In genomic region chr6:16671302-16672289, GRCh38 we compare ENCODE assay signal across 15 cellular contexts.
DNase-seq lines count a peak whose midpoint lies in the region; ATAC-seq and TF ChIP-seq lines count a peak whose summit lies in the region.
"Had no signal": no experiment of that assay in that cellular context is flagged by ENCODE, and none has a peak within 500 bp of the region (broad histone marks: within the 10 kb centered on the region; RNA-seq: fewer than 3 reads in every experiment).

No MANE protein-coding gene starts in this region.

- H2BK5ac ChIP-seq in IMR-90 (ENCODE audit: low read depth, low read length, poor library complexity, severe bottlenecking), result no peak overlapping the region

- no peak overlapping the region for H3K9ac ChIP-seq in IMR-90 (ENCODE audit: low read depth, low read length)
- H3K9ac ChIP-seq in liver (ENCODE audit: low read depth in 1 of 2, low read length in 2 of 2), result no peak overlapping the region
- H3K9ac ChIP-seq: BLaER1 had no signal

- no peak overlapping the region for H2AK9ac ChIP-seq in IMR-90 (replicated peaks; ENCODE audit: low read depth, low read length, poor library complexity)

- intact Hi-C loops in CD14-positive monocyte (cut with micrococcal nuclease) (no loop called here), IMR-90 (cut with micrococcal nuclease) (loop anchor here (5.0 kb wide), 1 partner anchor 91 kb away; the partner anchor contains the start of gene ATXN1)
- intact Hi-C loops in activated T-helper 2 cell treated with anti-CD3 and anti-CD28 coated beads, Interferon-gamma antibody, Interleukin-2, Interleukin-4, amounts not matched to agents 10 μg/mL and 5 μg/mL and 100 μg/mL, durations not matched to agents 14 hours and 24 hours and 36 hours (cut with micrococcal nuclease), result loop anchor here (5.0 kb wide), 3 partner anchors 41 to 189 kb away; partner anchors contain the start of gene ATXN1

- peaks cover 49% of the 10 kb centered on the region for H3K4me1 Mint-ChIP-seq in CD14-positive monocyte
- H3K4me1 Mint-ChIP-seq in activated T-helper 2 cell treated with anti-CD3 and anti-CD28 coated beads, Interferon-gamma antibody, Interleukin-2, Interleukin-4, amounts not matched to agents 10 μg/mL and 5 μg/mL and 100 μg/mL, durations not matched to agents 14 hours and 24 hours and 36 hours (ENCODE audit: low read depth), result peaks cover 75% of the 10 kb centered on the region

- CTCF ChIA-PET in IMR-90 (lab: Yijun Ruan, JAX), result interaction anchor here (0.5 to 0.7 kb wide), 4 partner anchors 259 to 801 kb away, joined by 3 to 5 read pairs (median 4); no protein-coding TSS in a partner anchor

- H3K23ac ChIP-seq in IMR-90 (ENCODE audit: low read depth, low read length), result no peak overlapping the region

- no peak overlapping the region for H2AK5ac ChIP-seq in IMR-90 (ENCODE audit: low read depth, low read length)

- dilution Hi-C loops in IMR-90 (cut with HindIII; ENCODE audit: low sequenced_read_pairs, unreplicated experiment), result no loop called here

- H3K27ac ChIP-seq in IMR-90 (ENCODE audit: insufficient read depth, low read length) (no peak overlapping the region), liver (ENCODE audit: low read depth in 1 of 2, low read length in 2 of 2) (peak overlapping the region in 1 of 2 donors; percentile 64)
- H3K27ac ChIP-seq: BLaER1 had no signal

- DNase-seq in CD14-positive monocyte (ENCODE audit: low spot score) (no peak), IMR-90 (no peak), NCI-H187 (lab: John Stamatoyannopoulos, UW) (no peak)
- no peak for DNase-seq in activated T-helper 2 cell treated with anti-CD3 and anti-CD28 coated beads, Interferon-gamma antibody, Interleukin-2, Interleukin-4, amounts not matched to agents 10 μg/mL and 5 μg/mL and 100 μg/mL, durations not matched to agents 14 hours and 24 hours and 36 hours (ENCODE audit: low spot score)
- DNase-seq: glutamatergic neuron, left ventricle myocardium superior, NCI-H1092 treated with DMSO at 0.1 percent for 48 hours, NCI-H446 treated with DMSO at 0.1 percent for 48 hours, nucleus accumbens, SHP77 treated with DMSO at 0.1 percent for 48 hours had no signal

- H3K4me3 Mint-ChIP-seq in CD14-positive monocyte, result peak overlapping the region in 1 of 2 donors; percentile 51
- no peak overlapping the region for H3K4me3 Mint-ChIP-seq in activated T-helper 2 cell treated with anti-CD3 and anti-CD28 coated beads, Interferon-gamma antibody, Interleukin-2, Interleukin-4, amounts not matched to agents 10 μg/mL and 5 μg/mL and 100 μg/mL, durations not matched to agents 14 hours and 24 hours and 36 hours (ENCODE audit: low read depth)

- no peak for ATAC-seq in IMR-90 (ENCODE audit: low read depth)
- no peak for ATAC-seq in HG03565 (IDR thresholded peaks at IDR 0.05; ENCODE audit: unreplicated experiment)
- ATAC-seq in HG02884 (IDR thresholded peaks at IDR 0.05; ENCODE audit: unreplicated experiment), result no peak
- ATAC-seq in HG03521 (IDR thresholded peaks at IDR 0.05; ENCODE audit: unreplicated experiment), result no peak
- ATAC-seq: left ventricle myocardium superior had no signal

- H4K20me1 ChIP-seq in IMR-90 (ENCODE audit: insufficient read depth, low read length), result peaks cover 8% of the 10 kb centered on the region; the same call in 1 of the 2 replicates
- H4K20me1 ChIP-seq: BLaER1 had no signal

- no peak overlapping the region for H4K8ac ChIP-seq in IMR-90 (ENCODE audit: low read depth in 2 of 2, low read length in 2 of 2)

- no TSS peak for BruUV-seq in IMR-90 (replicated peaks; lab: Mats Ljungman, UMichigan)

- peak overlapping the region; percentile 10 to 89 (median 76) for H3K27ac Mint-ChIP-seq in CD14-positive monocyte
- H3K27ac Mint-ChIP-seq in activated T-helper 2 cell treated with anti-CD3 and anti-CD28 coated beads, Interferon-gamma antibody, Interleukin-2, Interleukin-4, amounts not matched to agents 10 μg/mL and 5 μg/mL and 100 μg/mL, durations not matched to agents 14 hours and 24 hours and 36 hours, result peak overlapping the region; percentile 89

- TF ChIP-seq CTCF in CD14-positive monocyte (IDR thresholded peaks at IDR 0.05), result no peak
- TF ChIP-seq CTCF in IMR-90 (conservative IDR thresholded peaks at IDR 0.05; ENCODE audit: low read depth, low read length), result no peak
- TF ChIP-seq CTCF in liver (IDR thresholded peaks at IDR 0.05; ENCODE audit: low read depth, low read length, missing input control), result no peak

- H3K27me3 ChIP-seq in IMR-90 (ENCODE audit: control insufficient read depth, insufficient read depth, low read length) (no peaks in the 10 kb centered on the region), liver (ENCODE audit: control insufficient read depth in 4 of 4, insufficient read depth in 4 of 4, low read length in 3 of 4) (no peaks in the 10 kb centered on the region)
- H3K27me3 ChIP-seq: BLaER1 had no signal

- H3K9me1 ChIP-seq in IMR-90 (ENCODE audit: insufficient read depth, low read length), result peaks cover 9% of the 10 kb centered on the region

- in situ Hi-C loops in IMR-90 (cut with MboI; ENCODE audit: low sequenced_read_pairs), result no loop called here

- H3K9me3 ChIP-seq in IMR-90 (ENCODE audit: control insufficient read depth, insufficient read depth, low read length), result no peaks in the 10 kb centered on the region
- H3K9me3 ChIP-seq in liver (ENCODE audit: control insufficient read depth in 4 of 4, low read length in 3 of 4), result no peaks in the 10 kb centered on the region
- H3K9me3 ChIP-seq: BLaER1 had no signal

- no peak for TF ChIP-seq POLR2A in IMR-90 (IDR thresholded peaks at IDR 0.05; ENCODE audit: low read depth, low read length)

- WGBS in IMR-90 (ENCODE audit: extremely low coverage in 2 of 2, insufficient read length in 1 of 2), 2 experiments, result no CpG with 5 or more reads among the region's 6 CpGs
- WGBS in liver, result 50% methylated on average over 6 of the region's 6 CpGs

- no peak overlapping the region for H3K14ac ChIP-seq in IMR-90 (replicated peaks; ENCODE audit: low read depth, low read length)

- no peak overlapping the region for H3K18ac ChIP-seq in IMR-90 (ENCODE audit: low read depth, low read length)

- no peak overlapping the region for H3K4ac ChIP-seq in IMR-90 (ENCODE audit: low read depth, low read length)

- H3K4me1 ChIP-seq in IMR-90 (ENCODE audit: control insufficient read depth, insufficient read depth, low read length), result peaks cover 15% of the 10 kb centered on the region
- peaks cover 6 to 44% (median 36%) of the 10 kb centered on the region in 4 donors for H3K4me1 ChIP-seq in liver (ENCODE audit: control insufficient read depth in 4 of 4, insufficient read depth in 4 of 4, low read length in 3 of 4)

- no peak overlapping the region for H2BK20ac ChIP-seq in IMR-90 (ENCODE audit: low read depth, low read length)

- H2BK15ac ChIP-seq in IMR-90 (ENCODE audit: low read depth, low read length), result no peak overlapping the region

- H4K91ac ChIP-seq in IMR-90 (ENCODE audit: insufficient read depth, low read depth, low read length), result no peak overlapping the region

- H2AFZ ChIP-seq in IMR-90 (replicated peaks; ENCODE audit: low read length, poor library complexity), result no peak overlapping the region

- H3K36me3 ChIP-seq in IMR-90 (ENCODE audit: control insufficient read depth, insufficient read depth, low read length) (no peaks in the 10 kb centered on the region; the same call in 1 of the 2 replicates), liver (ENCODE audit: control insufficient read depth in 4 of 4, insufficient read depth in 3 of 4, low read depth in 1 of 4, low read length in 3 of 4) (no peaks in the 10 kb centered on the region)
- H3K36me3 ChIP-seq: BLaER1 had no signal

- peak overlapping the region; percentile 23; the same call in 1 of the 2 replicates for H3K4me2 ChIP-seq in IMR-90 (ENCODE audit: low read depth, low read length)
- H3K4me2 ChIP-seq: BLaER1 had no signal

- no peak overlapping the region for H3K56ac ChIP-seq in IMR-90 (ENCODE audit: extremely low read depth, insufficient read depth, low read length)

- no peaks in the 10 kb centered on the region for H3K27me3 Mint-ChIP-seq in CD14-positive monocyte (ENCODE audit: low read depth in 3 of 3)
- H3K27me3 Mint-ChIP-seq in activated T-helper 2 cell treated with anti-CD3 and anti-CD28 coated beads, Interferon-gamma antibody, Interleukin-2, Interleukin-4, amounts not matched to agents 10 μg/mL and 5 μg/mL and 100 μg/mL, durations not matched to agents 14 hours and 24 hours and 36 hours (ENCODE audit: low read depth), result no peaks in the 10 kb centered on the region

- no peak overlapping the region for H2BK120ac ChIP-seq in IMR-90 (ENCODE audit: low read depth, low read length)

- peaks cover 47 to 50% of the 10 kb centered on the region in 2 experiments for H3K79me1 ChIP-seq in IMR-90 (ENCODE audit: low read depth in 1 of 2, low read length in 2 of 2)

- H4K5ac ChIP-seq in IMR-90 (ENCODE audit: low read depth, low read length), result no peak overlapping the region

- peaks cover 10 to 16% of the 10 kb centered on the region in 2 donors for H3K36me3 Mint-ChIP-seq in CD14-positive monocyte
- H3K36me3 Mint-ChIP-seq in activated T-helper 2 cell treated with anti-CD3 and anti-CD28 coated beads, Interferon-gamma antibody, Interleukin-2, Interleukin-4, amounts not matched to agents 10 μg/mL and 5 μg/mL and 100 μg/mL, durations not matched to agents 14 hours and 24 hours and 36 hours (ENCODE audit: low read depth), result peaks cover 57% of the 10 kb centered on the region

- H3K4me3 ChIP-seq in IMR-90 (ENCODE audit: insufficient read depth, low read depth, low read length) (no peak overlapping the region), liver (ENCODE audit: low read depth in 1 of 3, low read length in 3 of 3) (no peak overlapping the region)
- H3K4me3 ChIP-seq: BLaER1 had no signal

- TF ChIP-seq RAD21 in IMR-90 (IDR thresholded peaks at IDR 0.05; ENCODE audit: low read length) (no peak), liver (IDR thresholded peaks at IDR 0.05) (no peak)

- no peaks in the 10 kb centered on the region for H3K9me3 Mint-ChIP-seq in CD14-positive monocyte
- H3K9me3 Mint-ChIP-seq in activated T-helper 2 cell treated with anti-CD3 and anti-CD28 coated beads, Interferon-gamma antibody, Interleukin-2, Interleukin-4, amounts not matched to agents 10 μg/mL and 5 μg/mL and 100 μg/mL, durations not matched to agents 14 hours and 24 hours and 36 hours, result peaks cover 2% of the 10 kb centered on the region

- POLR2A ChIA-PET in IMR-90 (lab: Charles Lee; ENCODE audit: unreplicated experiment), result no interaction called here

TF ChIP-seq in liver, 16 proteins besides CTCF, POLR2A, EP300 and RAD21 (continues in another document):
- TF ChIP-seq SP1 (IDR thresholded peaks at IDR 0.05) (peak; percentile 65), HNF4A (conservative IDR thresholded peaks at IDR 0.05) (peak; percentile 24 to 58), FOXA1 (IDR thresholded peaks at IDR 0.05) (no peak), RXRA (IDR thresholded peaks at IDR 0.05) (peak in 1 of 2 donors; percentile 67)

Comparison
In these comparisons a context has a peak if more than half of its experiments do, and no peak if none do; other contexts are left out.
1. intact Hi-C loops: an anchor here in IMR-90 (5.0 kb wide) and activated T-helper 2 cell treated with anti-CD3 and anti-CD28 coated beads, Interferon-gamma antibody, Interleukin-2, Interleukin-4, amounts not matched to agents 10 μg/mL and 5 μg/mL and 100 μg/mL, durations not matched to agents 14 hours and 24 hours and 36 hours (5.0 kb wide); none called in CD14-positive monocyte.